ENCODE assay signal across 8 cellular contexts in genomic region chr11:65718964-65719492, GRCh38. TPM values are rescaled to one million over a fixed set of nuclear protein-coding genes. Genes with fewer than 3 reads are reported as not detected.
A peak's percentile ranks its signal among the peaks of the same experiment; 100 is the strongest.
DNase-seq lines count a peak whose midpoint lies in the region; ATAC-seq and TF ChIP-seq lines count a peak whose summit lies in the region.

No MANE protein-coding gene starts in this region.

- TF ChIP-seq POLR2A in Peyer's patch (IDR thresholded peaks at IDR 0.05), result no peak

- no peaks in the 10 kb centered on the region for H3K9me3 ChIP-seq in Peyer's patch
- H3K9me3 ChIP-seq in neutrophil, result no peaks in the 10 kb centered on the region

- H3K4me3 ChIP-seq in Peyer's patch (peak overlapping the region in 3 of 4 donors; percentile 62 to 84 (median 81)), epithelial cell of esophagus (ENCODE audit: low read length) (peak overlapping the region; percentile 84), neutrophil (ENCODE audit: low read depth in 1 of 2, low read length in 1 of 2) (peak overlapping the region; percentile 84 to 90)

- DNase-seq in EH (ENCODE audit: low read depth), result peak; percentile 17
- DNase-seq in Peyer's patch, result no peak
- no peak for DNase-seq in epithelial cell of esophagus (ENCODE audit: low read depth)
- DNase-seq in COR-L47 (lab: John Stamatoyannopoulos, UW), result no peak
- DNase-seq in activated CD8-positive, alpha-beta memory T cell treated with anti-CD3 and anti-CD28 coated beads, Interleukin-2, amount 50 U/mL, for 4 hours, result no peak

- H3K27me3 ChIP-seq in Peyer's patch, result no peaks in the 10 kb centered on the region
- no peaks in the 10 kb centered on the region for H3K27me3 ChIP-seq in neutrophil

- peaks cover 0 to 53% (median 0%) of the 10 kb centered on the region in 3 donors for H3K36me3 ChIP-seq in Peyer's patch
- peaks cover 53% of the 10 kb centered on the region for H3K36me3 ChIP-seq in neutrophil

- no peak for ATAC-seq in HG03097 (IDR thresholded peaks at IDR 0.05; ENCODE audit: low FRiP score, unreplicated experiment)
- ATAC-seq in HG02623 (IDR thresholded peaks at IDR 0.05; ENCODE audit: unreplicated experiment), result no peak

- no peak overlapping the region for H3K27ac ChIP-seq in Peyer's patch
- peak overlapping the region; percentile 89 for H3K27ac ChIP-seq in neutrophil

- TF ChIP-seq CTCF in Peyer's patch (IDR thresholded peaks at IDR 0.05) (no peak), epithelial cell of esophagus (IDR thresholded peaks at IDR 0.05; ENCODE audit: insufficient read depth, low read depth, low read length, missing control alignments) (no peak), neutrophil (IDR thresholded peaks at IDR 0.05) (no peak)

- peaks cover 3 to 21% (median 10%) of the 10 kb centered on the region in 4 donors for H3K4me1 ChIP-seq in Peyer's patch
- peaks cover 22 to 25% of the 10 kb centered on the region in 2 experiments for H3K4me1 ChIP-seq in neutrophil (ENCODE audit: control insufficient read depth in 1 of 2, insufficient read depth in 1 of 2, low read depth in 1 of 2, low read length in 1 of 2)

RNA-seq across cellular contexts. Expression of gene RNASEH2C, which starts 1.6 kb away (rescaled TPM):
- 10 to 100 TPM; 27.2 to 98.2 (median 35.4) TPM for total RNA-seq in Peyer's patch

RNA-seq across cellular contexts. Expression of gene KAT5, which starts 7.0 kb away (rescaled TPM):
- 100 to 1,000 TPM in 1 of 4 donors, 10 to 100 TPM in 3; 55.9 to 137 (median 80.3) TPM for total RNA-seq in Peyer's patch

RNA-seq across cellular contexts. Expression of gene RELA, which starts 56.3 kb away (rescaled TPM):
- 10 to 100 TPM; 46.6 to 86.9 (median 59.7) TPM for total RNA-seq in Peyer's patch
